ENCODE assay signal across 3 cellular contexts in the genomic region with DNA sequence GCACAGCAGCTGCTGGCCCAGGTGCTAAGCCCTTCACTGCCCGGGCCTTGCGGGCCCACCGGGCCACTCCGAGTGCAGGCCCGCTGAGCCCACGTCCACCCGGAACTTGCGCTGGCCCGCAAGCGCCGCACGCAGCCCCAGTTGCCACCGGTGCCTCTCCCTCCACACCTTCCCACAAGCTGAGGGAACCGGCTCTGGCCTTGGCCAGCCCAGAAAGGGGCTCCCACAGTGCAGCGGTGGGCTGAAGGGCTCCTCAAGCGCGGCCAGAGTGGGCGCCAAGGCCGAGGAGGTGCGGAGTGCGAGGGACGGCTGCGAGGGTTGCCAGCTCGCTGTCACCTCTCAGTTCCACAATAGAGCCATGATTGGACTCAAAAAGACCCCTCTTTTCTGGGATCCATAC. TPM values are rescaled to one million over a fixed set of nuclear protein-coding genes. Genes with fewer than 3 reads are reported as not detected.
"Had no signal": no experiment of that assay in that cellular context is flagged by ENCODE, and none has a peak within 500 bp of the region (broad histone marks: within the 10 kb centered on the region; RNA-seq: fewer than 3 reads in every experiment).

No MANE protein-coding gene starts in this region.

RNA-seq across cellular contexts. Expression of a gene that starts 0.5 kb away (rescaled TPM):
- total RNA-seq: LHCN-M2, MCF 10A, NCI-H460 had no signal
